ENCODE assay signal across 11 cellular contexts in genomic region chr2:159714586-159714930, GRCh38. TPM values are rescaled to one million over a fixed set of nuclear protein-coding genes. Genes with fewer than 3 reads are reported as not detected.
DNase-seq lines count a peak whose midpoint lies in the region; TF ChIP-seq lines count a peak whose summit lies in the region.
"Had no signal": no experiment of that assay in that cellular context is flagged by ENCODE, and none has a peak within 500 bp of the region (broad histone marks: within the 10 kb centered on the region; RNA-seq: fewer than 3 reads in every experiment).

No MANE protein-coding gene starts in this region.

- H3K23ac ChIP-seq in mesenchymal stem cell (ENCODE audit: low read length in 2 of 2): peak overlapping the region in 1 of 2 experiments; percentile 57

- H3K4me3 ChIP-seq in AG10803 (ENCODE audit: low read length) (peak overlapping the region; percentile 95), adipocyte (ENCODE audit: low read length) (peak overlapping the region; percentile 94), mesenchymal stem cell (ENCODE audit: insufficient read depth in 1 of 2, low read depth in 1 of 2, low read length in 2 of 2) (peak overlapping the region in 1 of 2 experiments; percentile 84)

- H2BK12ac ChIP-seq in mesenchymal stem cell (ENCODE audit: low read length in 2 of 2): peak overlapping the region in 1 of 2 experiments; percentile 67

- H2AFZ ChIP-seq in mesenchymal stem cell (ENCODE audit: low read depth, low read length): no peak overlapping the region

- H2BK15ac ChIP-seq in mesenchymal stem cell (ENCODE audit: low read depth, poor library complexity, severe bottlenecking): no peak overlapping the region

- no peak overlapping the region for H3K18ac ChIP-seq in mesenchymal stem cell (ENCODE audit: low read depth in 1 of 2, low read length in 2 of 2)

- H3K9me3 Mint-ChIP-seq in HFFc6: peaks cover 4% of the 10 kb centered on the region; the same call in 1 of the 2 replicates
- H3K9me3 Mint-ChIP-seq: naive B cell had no signal

- H3K27me3 Mint-ChIP-seq in HFFc6 (ENCODE audit: insufficient read depth): peaks cover 3% of the 10 kb centered on the region
- H3K27me3 Mint-ChIP-seq: naive B cell had no signal

- WGBS in mesenchymal stem cell: 71% methylated on average over 7 of the region's 8 CpGs

- H3K4me3 Mint-ChIP-seq in HFFc6: peak overlapping the region; percentile 100

- intact Hi-C loops in posterior cingulate gyrus (cut with DNase I): loop anchor here (5.0 to 10.0 kb wide), 5 partner anchors 90 to 747 kb away; partner anchors contain the start of genes TANC1 and WDSUB1

- no peak overlapping the region for H4K8ac ChIP-seq in mesenchymal stem cell (ENCODE audit: low read length)

- H2BK120ac ChIP-seq in mesenchymal stem cell (ENCODE audit: low read depth, low read length): no peak overlapping the region

- H2BK5ac ChIP-seq in mesenchymal stem cell (ENCODE audit: low read depth, low read length, poor library complexity, severe bottlenecking): no peak overlapping the region

- H3K27me3 ChIP-seq in adipocyte (replicated peaks; ENCODE audit: control insufficient read depth, insufficient read depth, low read length): no peaks in the 10 kb centered on the region
- H3K27me3 ChIP-seq in mesenchymal stem cell (ENCODE audit: control insufficient read depth in 1 of 2, insufficient read depth in 1 of 2, low read length in 2 of 2): no peaks in the 10 kb centered on the region

- H3K36me3 ChIP-seq in adipocyte (ENCODE audit: control insufficient read depth, insufficient read depth, low read length, severe bottlenecking): peaks cover 33% of the 10 kb centered on the region
- peaks cover 17 to 42% of the 10 kb centered on the region in 2 experiments for H3K36me3 ChIP-seq in mesenchymal stem cell (ENCODE audit: control insufficient read depth in 1 of 2, insufficient read depth in 2 of 2, low read depth in 1 of 2, low read length in 2 of 2)

- H3K4me1 ChIP-seq in adipocyte (ENCODE audit: control insufficient read depth, insufficient read depth, low read length): peaks cover 31% of the 10 kb centered on the region
- peaks cover 6% of the 10 kb centered on the region for H3K4me1 ChIP-seq in mesenchymal stem cell (ENCODE audit: control insufficient read depth, insufficient read depth, low read depth, low read length)

- DNase-seq in AG10803 (ENCODE audit: low read depth) (no peak), HFFc6 (no peak), adipocyte (ENCODE audit: low read depth) (no peak), mesenchymal stem cell (no peak), dedifferentiated amniotic fluid mesenchymal stem cell (ENCODE audit: extremely low spot score) (no peak), posterior cingulate gyrus (no peak), globus pallidus (ENCODE audit: low spot score) (no peak)
- no peak for DNase-seq in stimulated activated CD4-positive, alpha-beta T cell treated with anti-CD3 and anti-CD28 coated beads, Interleukin-2, amount 100 ng/mL, for 48 hours
- DNase-seq: effector CD8-positive, alpha-beta T cell; naive B cell; stimulated activated naive CD4-positive, alpha-beta T cell treated with Interleukin-2 at 50 U/mL for 16 hours had no signal

- no peak overlapping the region for H3K4ac ChIP-seq in mesenchymal stem cell (ENCODE audit: low read depth in 1 of 2, low read length in 2 of 2)

- peaks cover 64% of the 10 kb centered on the region for H3K4me1 Mint-ChIP-seq in HFFc6 (ENCODE audit: low read depth)

- H3K36me3 Mint-ChIP-seq in HFFc6 (ENCODE audit: low read depth): peaks cover 60% of the 10 kb centered on the region

- H3K9me3 ChIP-seq in adipocyte (ENCODE audit: control insufficient read depth, low read length) (no peaks in the 10 kb centered on the region), mesenchymal stem cell (ENCODE audit: control insufficient read depth, low read length) (no peaks in the 10 kb centered on the region)

- no peak overlapping the region for H2AK5ac ChIP-seq in mesenchymal stem cell (ENCODE audit: low read length, severe bottlenecking)

- H3K27ac ChIP-seq in mesenchymal stem cell (ENCODE audit: low read length, poor library complexity, severe bottlenecking): no peak overlapping the region

- H3K9ac ChIP-seq in adipocyte (ENCODE audit: low read length) (peak overlapping the region; percentile 25), mesenchymal stem cell (ENCODE audit: low read length) (peak overlapping the region; percentile 100)

- peak overlapping the region; percentile 15 for H3K4me2 ChIP-seq in mesenchymal stem cell (ENCODE audit: low read length, poor library complexity, severe bottlenecking)

- H3K79me1 ChIP-seq in mesenchymal stem cell (replicated peaks; ENCODE audit: low read length, poor library complexity, severe bottlenecking): peaks cover 2% of the 10 kb centered on the region

- peak overlapping the region; percentile 100 for H3K27ac Mint-ChIP-seq in HFFc6

- no peak for TF ChIP-seq CTCF in AG10803 (conservative IDR thresholded peaks at IDR 0.05; ENCODE audit: low read length)
- no peak for TF ChIP-seq CTCF in HFFc6 (IDR thresholded peaks at IDR 0.05)

- H3K14ac ChIP-seq in mesenchymal stem cell (ENCODE audit: low read length in 2 of 2): peak overlapping the region in 1 of 2 experiments; percentile 90

- no peak overlapping the region for H4K91ac ChIP-seq in mesenchymal stem cell (ENCODE audit: low read length)

RNA-seq across cellular contexts. Expression of gene MARCHF7, which starts 2.3 kb away (rescaled TPM):
- 10 to 100 TPM; 73.8 to 91.5 (median 84.7) TPM for total RNA-seq in HFFc6 (2021; fragmentation: NEBNext Ultra II Directional; extraction: Animal tissue kit (Norgen Biotek cat#: 25700))
- 68.9 TPM for polyA plus RNA-seq in mesenchymal stem cell (2013, experiment 1 of 2)
- polyA plus RNA-seq in mesenchymal stem cell (2013, experiment 2 of 2): 71.6 TPM
